In genomic region chr7:102434039-102434481, GRCh38 we compare ENCODE assay signal across 1 cellular context.
TF ChIP-seq lines count a peak whose summit lies in the region.

No MANE protein-coding gene starts in this region.

TF ChIP-seq in K562, 482 proteins besides CTCF, POLR2A, EP300 and RAD21 (continued from another document):
- no peak for TF ChIP-seq ZNF407 (IDR thresholded peaks at IDR 0.05; ENCODE audit: low read depth)
- TF ChIP-seq KLF1 (tag; IDR thresholded peaks at IDR 0.05) = no peak
- TF ChIP-seq TAL1 (IDR thresholded peaks at IDR 0.05) = no peak
- no peak for TF ChIP-seq CEBPZ (IDR thresholded peaks at IDR 0.05; ENCODE audit: borderline replicate concordance, low read depth, low read length)
- TF ChIP-seq NONO (IDR thresholded peaks at IDR 0.05; ENCODE audit: low read depth in 2 of 2, low read length in 1 of 2) = no peak
- no peak for TF ChIP-seq POLR3G (IDR thresholded peaks at IDR 0.05; ENCODE audit: extremely low read depth, insufficient read length, insufficient replicate concordance)
- TF ChIP-seq ZNF764 (CRISPR knock-in tag; IDR thresholded peaks at IDR 0.05; ENCODE audit: low read depth) = no peak
- no peak for TF ChIP-seq MXI1 (IDR thresholded peaks at IDR 0.05; ENCODE audit: low read depth, low read length)
- no peak for TF ChIP-seq ZNF165 (CRISPR knock-in tag; IDR thresholded peaks at IDR 0.05; ENCODE audit: borderline replicate concordance)
- TF ChIP-seq ZNF41 (CRISPR knock-in tag; conservative IDR thresholded peaks at IDR 0.05) = no peak
- TF ChIP-seq ZNF277 (CRISPR knock-in tag; IDR thresholded peaks at IDR 0.05; ENCODE audit: borderline replicate concordance) = no peak
- TF ChIP-seq, protein P1, sequence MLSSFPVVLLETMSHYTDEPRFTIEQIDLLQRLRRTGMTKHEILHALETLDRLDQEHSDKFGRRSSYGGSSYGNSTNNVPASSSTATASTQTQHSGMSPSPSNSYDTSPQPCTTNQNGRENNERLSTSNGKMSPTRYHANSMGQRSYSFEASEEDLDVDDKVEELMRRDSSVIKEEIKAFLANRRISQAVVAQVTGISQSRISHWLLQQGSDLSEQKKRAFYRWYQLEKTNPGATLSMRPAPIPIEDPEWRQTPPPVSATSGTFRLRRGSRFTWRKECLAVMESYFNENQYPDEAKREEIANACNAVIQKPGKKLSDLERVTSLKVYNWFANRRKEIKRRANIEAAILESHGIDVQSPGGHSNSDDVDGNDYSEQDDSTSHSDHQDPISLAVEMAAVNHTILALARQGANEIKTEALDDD (IDR thresholded peaks at IDR 0.05) = no peak
- no peak for TF ChIP-seq MLX (CRISPR knock-in tag; conservative IDR thresholded peaks at IDR 0.05)
